ENCODE assay signal across 1 cellular context in genomic region chr14:64509036-64509435, GRCh38.
TF ChIP-seq lines count a peak whose summit lies in the region.

No MANE protein-coding gene starts in this region.

TF ChIP-seq in GM12878, 131 proteins besides CTCF, POLR2A, EP300 and RAD21:
- TF ChIP-seq SRF (IDR thresholded peaks at IDR 0.05; ENCODE audit: low read depth in 2 of 2, low read length in 2 of 2) (no peak), BCLAF1 (IDR thresholded peaks at IDR 0.05) (no peak)
- TF ChIP-seq, protein P1, sequence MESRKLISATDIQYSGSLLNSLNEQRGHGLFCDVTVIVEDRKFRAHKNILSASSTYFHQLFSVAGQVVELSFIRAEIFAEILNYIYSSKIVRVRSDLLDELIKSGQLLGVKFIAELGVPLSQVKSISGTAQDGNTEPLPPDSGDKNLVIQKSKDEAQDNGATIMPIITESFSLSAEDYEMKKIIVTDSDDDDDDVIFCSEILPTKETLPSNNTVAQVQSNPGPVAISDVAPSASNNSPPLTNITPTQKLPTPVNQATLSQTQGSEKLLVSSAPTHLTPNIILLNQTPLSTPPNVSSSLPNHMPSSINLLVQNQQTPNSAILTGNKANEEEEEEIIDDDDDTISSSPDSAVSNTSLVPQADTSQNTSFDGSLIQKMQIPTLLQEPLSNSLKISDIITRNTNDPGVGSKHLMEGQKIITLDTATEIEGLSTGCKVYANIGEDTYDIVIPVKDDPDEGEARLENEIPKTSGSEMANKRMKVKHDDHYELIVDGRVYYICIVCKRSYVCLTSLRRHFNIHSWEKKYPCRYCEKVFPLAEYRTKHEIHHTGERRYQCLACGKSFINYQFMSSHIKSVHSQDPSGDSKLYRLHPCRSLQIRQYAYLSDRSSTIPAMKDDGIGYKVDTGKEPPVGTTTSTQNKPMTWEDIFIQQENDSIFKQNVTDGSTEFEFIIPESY (IDR thresholded peaks at IDR 0.05): no peak
- TF ChIP-seq, protein P2, sequence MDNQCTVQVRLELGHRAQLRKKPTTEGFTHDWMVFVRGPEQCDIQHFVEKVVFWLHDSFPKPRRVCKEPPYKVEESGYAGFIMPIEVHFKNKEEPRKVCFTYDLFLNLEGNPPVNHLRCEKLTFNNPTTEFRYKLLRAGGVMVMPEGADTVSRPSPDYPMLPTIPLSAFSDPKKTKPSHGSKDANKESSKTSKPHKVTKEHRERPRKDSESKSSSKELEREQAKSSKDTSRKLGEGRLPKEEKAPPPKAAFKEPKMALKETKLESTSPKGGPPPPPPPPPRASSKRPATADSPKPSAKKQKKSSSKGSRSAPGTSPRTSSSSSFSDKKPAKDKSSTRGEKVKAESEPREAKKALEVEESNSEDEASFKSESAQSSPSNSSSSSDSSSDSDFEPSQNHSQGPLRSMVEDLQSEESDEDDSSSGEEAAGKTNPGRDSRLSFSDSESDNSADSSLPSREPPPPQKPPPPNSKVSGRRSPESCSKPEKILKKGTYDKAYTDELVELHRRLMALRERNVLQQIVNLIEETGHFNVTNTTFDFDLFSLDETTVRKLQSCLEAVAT (IDR thresholded peaks at IDR 0.05): peak; percentile 75
